In genomic region chr5:132513618-132514336, GRCh38 we compare ENCODE assay signal across 4 cellular contexts. TPM values are rescaled to one million over a fixed set of nuclear protein-coding genes. Genes with fewer than 3 reads are reported as not detected.
"Had no signal": no experiment of that assay in that cellular context is flagged by ENCODE, and none has a peak within 500 bp of the region (broad histone marks: within the 10 kb centered on the region; RNA-seq: fewer than 3 reads in every experiment).

No MANE protein-coding gene starts in this region.

RNA-seq across cellular contexts. Expression of gene IL5, which starts 29.5 kb away (rescaled TPM):
- total RNA-seq: HT1080, M059J, Right ventricle myocardium superior, SJSA1 had no signal
